ENCODE assay signal across 22 cellular contexts in the genomic region with DNA sequence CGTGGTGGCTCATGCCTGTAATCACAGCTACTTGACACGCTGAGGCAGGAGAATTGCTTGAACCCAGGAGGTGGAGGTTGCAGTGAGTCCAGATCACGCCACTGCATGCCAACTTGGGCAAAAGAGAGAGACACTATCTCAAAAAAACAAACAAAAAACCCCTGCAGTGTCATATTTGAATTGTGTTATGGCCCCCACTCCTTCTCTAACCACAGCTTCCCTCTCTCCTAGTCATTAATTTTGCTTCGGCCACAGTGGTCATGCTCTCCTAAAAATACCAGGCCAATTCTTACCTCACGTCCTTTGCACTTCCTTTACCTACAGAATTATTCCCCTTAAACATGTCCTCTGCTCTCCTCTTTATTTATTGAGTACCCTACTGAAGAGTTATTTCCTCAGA.
DNase-seq lines count a peak whose midpoint lies in the region; ATAC-seq, FAIRE-seq and TF ChIP-seq lines count a peak whose summit lies in the region.
"Had no signal": no experiment of that assay in that cellular context is flagged by ENCODE, and none has a peak within 500 bp of the region (broad histone marks: within the 10 kb centered on the region; RNA-seq: fewer than 3 reads in every experiment).

No MANE protein-coding gene starts in this region.

- no peak for DNase-seq in GM18507 (ENCODE audit: extremely low spot score, insufficient read length, low read depth)
- peak; percentile 35 for DNase-seq in KBM-7
- DNase-seq in central memory CD8-positive, alpha-beta T cell (ENCODE audit: low spot score in 2 of 2): no peak
- DNase-seq in activated CD8-positive, alpha-beta T cell treated with anti-CD3 and anti-CD28 coated beads, Interleukin-2, amount 10 ng/mL, durations not matched to agents 7 days and 5 days: no peak
- no peak for DNase-seq in activated CD4-positive, alpha-beta T cell treated with anti-CD3 and anti-CD28 coated beads for 48 hours
- DNase-seq in DMS79 treated with DMSO at 0.1 percent for 48 hours (lab: John Stamatoyannopoulos, UW): no peak
- no peak for DNase-seq in Peyer's patch
- DNase-seq: activated naive CD8-positive, alpha-beta T cell treated with anti-CD3 and anti-CD28 coated beads, Interleukin-2, amount 10 ng/mL, durations not matched to agents 7 days and 5 days; foreskin fibroblast; IMR-90; left cardiac atrium; midbrain; MM.1S; NCI-H2029 treated with DMSO at 0.1 percent for 48 hours; NCI-H524 treated with DMSO at 0.1 percent for 48 hours; stimulated activated CD8-positive, alpha-beta memory T cell treated with anti-CD3 and anti-CD28 coated beads, Interleukin-4, amount 100 ng/mL, for 48 hours had no signal

- H3K27me3 Mint-ChIP-seq in central memory CD8-positive, alpha-beta T cell: no peaks in the 10 kb centered on the region
- no peaks in the 10 kb centered on the region for H3K27me3 Mint-ChIP-seq in activated CD8-positive, alpha-beta T cell treated with anti-CD3 and anti-CD28 coated beads, Interleukin-2, amount 10 ng/mL, durations not matched to agents 7 days and 5 days (ENCODE audit: low read depth)
- H3K27me3 Mint-ChIP-seq: activated naive CD8-positive, alpha-beta T cell treated with anti-CD3 and anti-CD28 coated beads, Interleukin-2, amount 10 ng/mL, durations not matched to agents 7 days and 5 days; brain had no signal

- H3K4me1 ChIP-seq in Peyer's patch: peaks cover 0 to 4% (median 0%) of the 10 kb centered on the region in 4 donors

- H3K36me3 Mint-ChIP-seq in central memory CD8-positive, alpha-beta T cell (ENCODE audit: insufficient read depth): peaks cover 3% of the 10 kb centered on the region
- no peaks in the 10 kb centered on the region for H3K36me3 Mint-ChIP-seq in activated CD8-positive, alpha-beta T cell treated with anti-CD3 and anti-CD28 coated beads, Interleukin-2, amount 10 ng/mL, durations not matched to agents 7 days and 5 days (ENCODE audit: low read depth)

- H3K4me3 ChIP-seq in Peyer's patch: no peak overlapping the region

- no peak for TF ChIP-seq POLR2A in Peyer's patch (IDR thresholded peaks at IDR 0.05)

- CTCF ChIA-PET in activated CD8-positive, alpha-beta T cell treated with anti-CD3 and anti-CD28 coated beads, Interleukin-2, amount 10 ng/mL, durations not matched to agents 7 days and 5 days (lab: Charles Lee): no interaction called here

- H3K27me3 ChIP-seq in Peyer's patch: no peaks in the 10 kb centered on the region

- in situ Hi-C loops in KBM-7 (cut with MboI; ENCODE audit: low pct_unique_long_range_greater_than_20kb, low sequenced_read_pairs): no loop called here

- no peaks in the 10 kb centered on the region for H3K9me3 Mint-ChIP-seq in central memory CD8-positive, alpha-beta T cell
- peaks cover 4% of the 10 kb centered on the region for H3K9me3 Mint-ChIP-seq in activated CD8-positive, alpha-beta T cell treated with anti-CD3 and anti-CD28 coated beads, Interleukin-2, amount 10 ng/mL, durations not matched to agents 7 days and 5 days (ENCODE audit: insufficient read depth)
- H3K9me3 Mint-ChIP-seq: T-helper 1 cell treated with Interleukin-12 subunit alpha and Interleukin-12 subunit beta and Interleukin-4 antibody, amounts not matched to agents 30 μg/mL and 1 μg/mL, for 36 hours had no signal

- H3K27ac Mint-ChIP-seq in central memory CD8-positive, alpha-beta T cell (ENCODE audit: low read depth): peak overlapping the region; percentile 12
- H3K27ac Mint-ChIP-seq in activated CD8-positive, alpha-beta T cell treated with anti-CD3 and anti-CD28 coated beads, Interleukin-2, amount 10 ng/mL, durations not matched to agents 7 days and 5 days: no peak overlapping the region
- H3K27ac Mint-ChIP-seq: activated naive CD8-positive, alpha-beta T cell treated with anti-CD3 and anti-CD28 coated beads, Interleukin-2, amount 10 ng/mL, durations not matched to agents 7 days and 5 days; activated T-helper 1 cell treated with anti-CD3 and anti-CD28 coated beads, Interleukin-12 subunit alpha, Interleukin-12 subunit beta, Interleukin-2, Interleukin-4 antibody, amounts not matched to agents 30 ng/mL and 10 ng/mL and 1 ng/mL, durations not matched to agents 14 hours and 24 hours and 36 hours; brain; T-helper 1 cell treated with Interleukin-12 subunit alpha and Interleukin-12 subunit beta and Interleukin-4 antibody, amounts not matched to agents 30 μg/mL and 1 μg/mL, for 36 hours had no signal

- H3K4me3 Mint-ChIP-seq in central memory CD8-positive, alpha-beta T cell: no peak overlapping the region
- H3K4me3 Mint-ChIP-seq in activated CD8-positive, alpha-beta T cell treated with anti-CD3 and anti-CD28 coated beads, Interleukin-2, amount 10 ng/mL, durations not matched to agents 7 days and 5 days: no peak overlapping the region
- H3K4me3 Mint-ChIP-seq: activated naive CD8-positive, alpha-beta T cell treated with anti-CD3 and anti-CD28 coated beads, Interleukin-2, amount 10 ng/mL, durations not matched to agents 7 days and 5 days; activated T-helper 1 cell treated with anti-CD3 and anti-CD28 coated beads, Interleukin-12 subunit alpha, Interleukin-12 subunit beta, Interleukin-2, Interleukin-4 antibody, amounts not matched to agents 30 ng/mL and 10 ng/mL and 1 ng/mL, durations not matched to agents 14 hours and 24 hours and 36 hours; brain; T-helper 1 cell treated with Interleukin-12 subunit alpha and Interleukin-12 subunit beta and Interleukin-4 antibody, amounts not matched to agents 30 μg/mL and 1 μg/mL, for 36 hours had no signal

- FAIRE-seq in GM18507 (lab: Jason Lieb, UNC): peak; percentile 12
- FAIRE-seq: G401.6 had no signal

- POLR2A ChIA-PET in activated CD8-positive, alpha-beta T cell treated with anti-CD3 and anti-CD28 coated beads, Interleukin-2, amount 10 ng/mL, durations not matched to agents 7 days and 5 days (lab: Charles Lee): no interaction called here

- TF ChIP-seq CTCF in Peyer's patch (IDR thresholded peaks at IDR 0.05): no peak

- peak; percentile 50 for ATAC-seq in HG02571 (IDR thresholded peaks at IDR 0.05; ENCODE audit: unreplicated experiment)
- no peak for ATAC-seq in central memory CD8-positive, alpha-beta T cell (replicated peaks; ENCODE audit: extremely low read depth, poor library complexity, severe bottlenecking)
- no peak for ATAC-seq in activated CD8-positive, alpha-beta T cell treated with anti-CD3 and anti-CD28 coated beads, Interleukin-2, amount 10 ng/mL, durations not matched to agents 7 days and 5 days
- ATAC-seq: left cardiac atrium had no signal

- H3K27ac ChIP-seq in Peyer's patch: no peak overlapping the region
- H3K27ac ChIP-seq: HL-60 had no signal

- H3K9me3 ChIP-seq in Peyer's patch: no peaks in the 10 kb centered on the region

- no peaks in the 10 kb centered on the region for H3K36me3 ChIP-seq in Peyer's patch

- peaks cover 52% of the 10 kb centered on the region for H3K4me1 Mint-ChIP-seq in central memory CD8-positive, alpha-beta T cell
- peaks cover 5% of the 10 kb centered on the region for H3K4me1 Mint-ChIP-seq in activated CD8-positive, alpha-beta T cell treated with anti-CD3 and anti-CD28 coated beads, Interleukin-2, amount 10 ng/mL, durations not matched to agents 7 days and 5 days (ENCODE audit: low read depth)
